In the genomic region with DNA sequence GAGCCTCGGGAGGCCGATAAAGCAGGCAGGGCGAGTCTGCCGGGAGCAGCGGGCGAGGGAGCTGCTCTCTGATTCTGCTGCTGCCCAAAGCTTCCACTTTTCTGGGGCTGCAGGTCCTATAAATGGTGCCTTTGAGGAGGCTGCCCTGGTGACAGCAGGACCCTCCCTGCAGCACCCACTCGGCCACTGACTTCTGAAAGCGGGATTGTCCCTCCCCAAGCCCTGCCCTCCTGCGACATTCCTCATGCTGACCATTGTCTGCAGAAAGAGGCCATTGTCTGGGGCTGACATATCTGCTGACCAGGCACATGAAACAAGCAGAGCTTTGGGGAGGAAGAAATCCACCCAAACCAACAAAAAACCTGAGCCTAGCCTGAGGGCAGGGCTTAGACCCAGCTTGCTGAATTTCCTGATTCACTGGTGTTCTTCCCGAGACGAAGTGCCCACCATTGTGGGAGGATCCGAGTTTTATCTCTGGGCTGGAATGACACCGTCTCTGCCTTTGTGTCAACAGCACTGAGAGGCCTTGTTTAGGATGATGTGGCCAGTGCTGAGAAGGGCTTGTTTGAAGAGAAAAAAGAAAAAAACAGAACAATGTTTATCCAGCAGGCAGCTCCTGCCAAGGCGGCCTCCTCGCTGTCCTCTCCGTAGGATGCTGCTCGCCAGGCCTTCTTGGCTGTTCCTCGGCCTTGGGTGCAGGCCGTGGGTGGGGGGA, we compare ENCODE assay signal across 1 cellular context.
TF ChIP-seq lines count a peak whose summit lies in the region.

No MANE protein-coding gene starts in this region.

TF ChIP-seq in HepG2, 621 proteins besides CTCF, POLR2A, EP300 and RAD21 (continued from another document and continues in another):
- TF ChIP-seq, protein P1, sequence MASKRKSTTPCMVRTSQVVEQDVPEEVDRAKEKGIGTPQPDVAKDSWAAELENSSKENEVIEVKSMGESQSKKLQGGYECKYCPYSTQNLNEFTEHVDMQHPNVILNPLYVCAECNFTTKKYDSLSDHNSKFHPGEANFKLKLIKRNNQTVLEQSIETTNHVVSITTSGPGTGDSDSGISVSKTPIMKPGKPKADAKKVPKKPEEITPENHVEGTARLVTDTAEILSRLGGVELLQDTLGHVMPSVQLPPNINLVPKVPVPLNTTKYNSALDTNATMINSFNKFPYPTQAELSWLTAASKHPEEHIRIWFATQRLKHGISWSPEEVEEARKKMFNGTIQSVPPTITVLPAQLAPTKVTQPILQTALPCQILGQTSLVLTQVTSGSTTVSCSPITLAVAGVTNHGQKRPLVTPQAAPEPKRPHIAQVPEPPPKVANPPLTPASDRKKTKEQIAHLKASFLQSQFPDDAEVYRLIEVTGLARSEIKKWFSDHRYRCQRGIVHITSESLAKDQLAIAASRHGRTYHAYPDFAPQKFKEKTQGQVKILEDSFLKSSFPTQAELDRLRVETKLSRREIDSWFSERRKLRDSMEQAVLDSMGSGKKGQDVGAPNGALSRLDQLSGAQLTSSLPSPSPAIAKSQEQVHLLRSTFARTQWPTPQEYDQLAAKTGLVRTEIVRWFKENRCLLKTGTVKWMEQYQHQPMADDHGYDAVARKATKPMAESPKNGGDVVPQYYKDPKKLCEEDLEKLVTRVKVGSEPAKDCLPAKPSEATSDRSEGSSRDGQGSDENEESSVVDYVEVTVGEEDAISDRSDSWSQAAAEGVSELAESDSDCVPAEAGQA (IDR thresholded peaks at IDR 0.05; ENCODE audit: low read depth) = no peak; the same call in 1 of the 2 replicates
- TF ChIP-seq, protein P1 (CRISPR knock-in tag; IDR thresholded peaks at IDR 0.05; ENCODE audit: borderline replicate concordance) = no peak
- TF ChIP-seq ZNF615 (CRISPR knock-in tag; IDR thresholded peaks at IDR 0.05; ENCODE audit: borderline replicate concordance) = no peak
- TF ChIP-seq ZNF660 (CRISPR knock-in tag; IDR thresholded peaks at IDR 0.05; ENCODE audit: borderline replicate concordance, low read depth) = no peak
- no peak for TF ChIP-seq SMARCE1 (IDR thresholded peaks at IDR 0.05; ENCODE audit: borderline replicate concordance)
- TF ChIP-seq RXRB (CRISPR knock-in tag; IDR thresholded peaks at IDR 0.05; ENCODE audit: borderline replicate concordance) = peak; percentile 43; the same call in 1 of the 2 replicates
- TF ChIP-seq ESRRA (CRISPR knock-in tag; IDR thresholded peaks at IDR 0.05; ENCODE audit: low read depth) = no peak
- TF ChIP-seq MTA1 (CRISPR knock-in tag; IDR thresholded peaks at IDR 0.05; ENCODE audit: borderline replicate concordance) = peak; percentile 41; the same call in 1 of the 2 replicates
- 0 out of 2 replicates have a peak, but pooled peaks have one; percentile 2 for TF ChIP-seq GABPB1 (CRISPR knock-in tag; IDR thresholded peaks at IDR 0.05)
- TF ChIP-seq RAD51 (IDR thresholded peaks at IDR 0.05; ENCODE audit: borderline replicate concordance) = no peak
- peak; percentile 16; the same call in 1 of the 2 replicates for TF ChIP-seq KLF9 (CRISPR knock-in tag; IDR thresholded peaks at IDR 0.05; ENCODE audit: low read depth)
- TF ChIP-seq ARID2 (CRISPR knock-in tag; IDR thresholded peaks at IDR 0.05; ENCODE audit: borderline replicate concordance) = peak; percentile 74
- TF ChIP-seq ZBTB14 (CRISPR knock-in tag; IDR thresholded peaks at IDR 0.05) = no peak
- TF ChIP-seq NR2F6 (IDR thresholded peaks at IDR 0.05) = peak; percentile 18; the same call in 1 of the 2 replicates
- TF ChIP-seq NR2F6 (CRISPR knock-in tag; IDR thresholded peaks at IDR 0.05) = peak; percentile 61
- no peak for TF ChIP-seq BCL3 (CRISPR knock-in tag; IDR thresholded peaks at IDR 0.05)
- TF ChIP-seq, protein P2, sequence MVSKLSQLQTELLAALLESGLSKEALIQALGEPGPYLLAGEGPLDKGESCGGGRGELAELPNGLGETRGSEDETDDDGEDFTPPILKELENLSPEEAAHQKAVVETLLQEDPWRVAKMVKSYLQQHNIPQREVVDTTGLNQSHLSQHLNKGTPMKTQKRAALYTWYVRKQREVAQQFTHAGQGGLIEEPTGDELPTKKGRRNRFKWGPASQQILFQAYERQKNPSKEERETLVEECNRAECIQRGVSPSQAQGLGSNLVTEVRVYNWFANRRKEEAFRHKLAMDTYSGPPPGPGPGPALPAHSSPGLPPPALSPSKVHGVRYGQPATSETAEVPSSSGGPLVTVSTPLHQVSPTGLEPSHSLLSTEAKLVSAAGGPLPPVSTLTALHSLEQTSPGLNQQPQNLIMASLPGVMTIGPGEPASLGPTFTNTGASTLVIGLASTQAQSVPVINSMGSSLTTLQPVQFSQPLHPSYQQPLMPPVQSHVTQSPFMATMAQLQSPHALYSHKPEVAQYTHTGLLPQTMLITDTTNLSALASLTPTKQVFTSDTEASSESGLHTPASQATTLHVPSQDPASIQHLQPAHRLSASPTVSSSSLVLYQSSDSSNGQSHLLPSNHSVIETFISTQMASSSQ (IDR thresholded peaks at IDR 0.05; ENCODE audit: low read depth) = no peak
- TF ChIP-seq, protein P2 (CRISPR knock-in tag; IDR thresholded peaks at IDR 0.05; ENCODE audit: borderline replicate concordance) = peak; percentile 55; the same call in 1 of the 2 replicates
- TF ChIP-seq ZNF782 (CRISPR knock-in tag; IDR thresholded peaks at IDR 0.05; ENCODE audit: borderline replicate concordance) = no peak
- TF ChIP-seq ARNT (IDR thresholded peaks at IDR 0.05) = no peak
- TF ChIP-seq SRF (IDR thresholded peaks at IDR 0.05; ENCODE audit: low read depth, low read length) = no peak
- TF ChIP-seq NKX3-1 (CRISPR knock-in tag; IDR thresholded peaks at IDR 0.05) = peak; percentile 79; the same call in 1 of the 2 replicates
- TF ChIP-seq LCORL (IDR thresholded peaks at IDR 0.05) = no peak
- 0 out of 2 replicates have a peak, but pooled peaks have one; percentile 21 for TF ChIP-seq LCORL (CRISPR knock-in tag; IDR thresholded peaks at IDR 0.05)
- TF ChIP-seq ZNF362 (CRISPR knock-in tag; IDR thresholded peaks at IDR 0.05; ENCODE audit: borderline replicate concordance) = peak; percentile 94
- TF ChIP-seq, protein P3, sequence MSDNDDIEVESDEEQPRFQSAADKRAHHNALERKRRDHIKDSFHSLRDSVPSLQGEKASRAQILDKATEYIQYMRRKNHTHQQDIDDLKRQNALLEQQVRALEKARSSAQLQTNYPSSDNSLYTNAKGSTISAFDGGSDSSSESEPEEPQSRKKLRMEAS (IDR thresholded peaks at IDR 0.05) = peak; percentile 34; the same call in 1 of the 2 replicates
- TF ChIP-seq ZNF737 (CRISPR knock-in tag; IDR thresholded peaks at IDR 0.05; ENCODE audit: borderline replicate concordance) = no peak
- no peak for TF ChIP-seq ZNF670 (CRISPR knock-in tag; IDR thresholded peaks at IDR 0.05; ENCODE audit: borderline replicate concordance)
- peak; percentile 30; the same call in 1 of the 2 replicates for TF ChIP-seq ZNF292 (CRISPR knock-in tag; IDR thresholded peaks at IDR 0.05; ENCODE audit: borderline replicate concordance, low read depth)
- peak; percentile 75 for TF ChIP-seq ZFX (CRISPR knock-in tag; IDR thresholded peaks at IDR 0.05; ENCODE audit: low read depth)
- TF ChIP-seq ISL2 (CRISPR knock-in tag; IDR thresholded peaks at IDR 0.05) = peak; percentile 74
- TF ChIP-seq, protein P4, sequence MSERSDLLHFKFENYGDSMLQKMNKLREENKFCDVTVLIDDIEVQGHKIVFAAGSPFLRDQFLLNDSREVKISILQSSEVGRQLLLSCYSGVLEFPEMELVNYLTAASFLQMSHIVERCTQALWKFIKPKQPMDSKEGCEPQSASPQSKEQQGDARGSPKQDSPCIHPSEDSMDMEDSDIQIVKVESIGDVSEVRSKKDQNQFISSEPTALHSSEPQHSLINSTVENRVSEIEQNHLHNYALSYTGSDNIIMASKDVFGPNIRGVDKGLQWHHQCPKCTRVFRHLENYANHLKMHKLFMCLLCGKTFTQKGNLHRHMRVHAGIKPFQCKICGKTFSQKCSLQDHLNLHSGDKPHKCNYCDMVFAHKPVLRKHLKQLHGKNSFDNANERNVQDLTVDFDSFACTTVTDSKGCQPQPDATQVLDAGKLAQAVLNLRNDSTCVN (CRISPR knock-in tag; IDR thresholded peaks at IDR 0.05; ENCODE audit: borderline replicate concordance) = no peak; the same call in 1 of the 2 replicates
- TF ChIP-seq FOXO1 (CRISPR knock-in tag; IDR thresholded peaks at IDR 0.05) = peak; percentile 76
- peak; percentile 96 for TF ChIP-seq FOXA3 (CRISPR knock-in tag; IDR thresholded peaks at IDR 0.05)
- peak; percentile 38; the same call in 1 of the 2 replicates for TF ChIP-seq CREM (IDR thresholded peaks at IDR 0.05)
- TF ChIP-seq CREM (CRISPR knock-in tag; IDR thresholded peaks at IDR 0.05) = no peak
- TF ChIP-seq MIER2 (CRISPR knock-in tag; IDR thresholded peaks at IDR 0.05) = 0 out of 2 replicates have a peak, but pooled peaks have one; percentile 46
- TF ChIP-seq ZNF24 (IDR thresholded peaks at IDR 0.05) = no peak
- 0 out of 2 replicates have a peak, but pooled peaks have one; percentile 48 for TF ChIP-seq KDM6A (CRISPR knock-in tag; IDR thresholded peaks at IDR 0.05; ENCODE audit: low read depth)
